ENCODE assay signal across 1 cellular context in genomic region chr10:49183596-49184542, GRCh38.
A peak's percentile ranks its signal among the peaks of the same experiment; 100 is the strongest.
TF ChIP-seq lines count a peak whose summit lies in the region.

No MANE protein-coding gene starts in this region.

TF ChIP-seq in K562, 482 proteins besides CTCF, POLR2A, EP300 and RAD21 (continued from another document and continues in another):
- TF ChIP-seq, protein P1, sequence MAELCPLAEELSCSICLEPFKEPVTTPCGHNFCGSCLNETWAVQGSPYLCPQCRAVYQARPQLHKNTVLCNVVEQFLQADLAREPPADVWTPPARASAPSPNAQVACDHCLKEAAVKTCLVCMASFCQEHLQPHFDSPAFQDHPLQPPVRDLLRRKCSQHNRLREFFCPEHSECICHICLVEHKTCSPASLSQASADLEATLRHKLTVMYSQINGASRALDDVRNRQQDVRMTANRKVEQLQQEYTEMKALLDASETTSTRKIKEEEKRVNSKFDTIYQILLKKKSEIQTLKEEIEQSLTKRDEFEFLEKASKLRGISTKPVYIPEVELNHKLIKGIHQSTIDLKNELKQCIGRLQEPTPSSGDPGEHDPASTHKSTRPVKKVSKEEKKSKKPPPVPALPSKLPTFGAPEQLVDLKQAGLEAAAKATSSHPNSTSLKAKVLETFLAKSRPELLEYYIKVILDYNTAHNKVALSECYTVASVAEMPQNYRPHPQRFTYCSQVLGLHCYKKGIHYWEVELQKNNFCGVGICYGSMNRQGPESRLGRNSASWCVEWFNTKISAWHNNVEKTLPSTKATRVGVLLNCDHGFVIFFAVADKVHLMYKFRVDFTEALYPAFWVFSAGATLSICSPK (IDR thresholded peaks at IDR 0.05; ENCODE audit: borderline replicate concordance) = no peak
- no peak for TF ChIP-seq SRSF3 (IDR thresholded peaks at IDR 0.05; ENCODE audit: insufficient read depth, low read length)
- TF ChIP-seq DPF2 (IDR thresholded peaks at IDR 0.05) = peak; percentile 95
- TF ChIP-seq SMAD2 (IDR thresholded peaks at IDR 0.05; ENCODE audit: low read depth, low read length) = no peak
- no peak for TF ChIP-seq ZNF764 (CRISPR knock-in tag; IDR thresholded peaks at IDR 0.05; ENCODE audit: low read depth)
- TF ChIP-seq, protein P2, sequence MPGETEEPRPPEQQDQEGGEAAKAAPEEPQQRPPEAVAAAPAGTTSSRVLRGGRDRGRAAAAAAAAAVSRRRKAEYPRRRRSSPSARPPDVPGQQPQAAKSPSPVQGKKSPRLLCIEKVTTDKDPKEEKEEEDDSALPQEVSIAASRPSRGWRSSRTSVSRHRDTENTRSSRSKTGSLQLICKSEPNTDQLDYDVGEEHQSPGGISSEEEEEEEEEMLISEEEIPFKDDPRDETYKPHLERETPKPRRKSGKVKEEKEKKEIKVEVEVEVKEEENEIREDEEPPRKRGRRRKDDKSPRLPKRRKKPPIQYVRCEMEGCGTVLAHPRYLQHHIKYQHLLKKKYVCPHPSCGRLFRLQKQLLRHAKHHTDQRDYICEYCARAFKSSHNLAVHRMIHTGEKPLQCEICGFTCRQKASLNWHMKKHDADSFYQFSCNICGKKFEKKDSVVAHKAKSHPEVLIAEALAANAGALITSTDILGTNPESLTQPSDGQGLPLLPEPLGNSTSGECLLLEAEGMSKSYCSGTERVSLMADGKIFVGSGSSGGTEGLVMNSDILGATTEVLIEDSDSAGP (CRISPR knock-in tag; IDR thresholded peaks at IDR 0.05) = no peak
- TF ChIP-seq ZKSCAN8 (CRISPR knock-in tag; IDR thresholded peaks at IDR 0.05) = 0 out of 2 replicates have a peak, but pooled peaks have one; percentile 24
- TF ChIP-seq ZNF511 (CRISPR knock-in tag; IDR thresholded peaks at IDR 0.05) = no peak
- TF ChIP-seq TAF1 (IDR thresholded peaks at IDR 0.05; ENCODE audit: control insufficient read depth, extremely low read depth, insufficient read depth, low read length, severe bottlenecking) = peak; percentile 55
- no peak for TF ChIP-seq ZNF79 (CRISPR knock-in tag; IDR thresholded peaks at IDR 0.05; ENCODE audit: low read depth)
- TF ChIP-seq CSDE1 (IDR thresholded peaks at IDR 0.05) = 0 out of 4 replicates have a peak, but pooled peaks of 1 of the 2 experiments have one; percentile 55
- TF ChIP-seq FOXP4 (CRISPR knock-in tag; IDR thresholded peaks at IDR 0.05; ENCODE audit: borderline replicate concordance) = no peak
- TF ChIP-seq, protein P3, sequence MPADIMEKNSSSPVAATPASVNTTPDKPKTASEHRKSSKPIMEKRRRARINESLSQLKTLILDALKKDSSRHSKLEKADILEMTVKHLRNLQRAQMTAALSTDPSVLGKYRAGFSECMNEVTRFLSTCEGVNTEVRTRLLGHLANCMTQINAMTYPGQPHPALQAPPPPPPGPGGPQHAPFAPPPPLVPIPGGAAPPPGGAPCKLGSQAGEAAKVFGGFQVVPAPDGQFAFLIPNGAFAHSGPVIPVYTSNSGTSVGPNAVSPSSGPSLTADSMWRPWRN (IDR thresholded peaks at IDR 0.05; ENCODE audit: low read depth) = peak; percentile 55; the same call in 1 of the 2 replicates
- 0 out of 2 replicates have a peak, but pooled peaks have one; percentile 9 for TF ChIP-seq ZNF253 (CRISPR knock-in tag; conservative IDR thresholded peaks at IDR 0.05)
- TF ChIP-seq, protein P4, sequence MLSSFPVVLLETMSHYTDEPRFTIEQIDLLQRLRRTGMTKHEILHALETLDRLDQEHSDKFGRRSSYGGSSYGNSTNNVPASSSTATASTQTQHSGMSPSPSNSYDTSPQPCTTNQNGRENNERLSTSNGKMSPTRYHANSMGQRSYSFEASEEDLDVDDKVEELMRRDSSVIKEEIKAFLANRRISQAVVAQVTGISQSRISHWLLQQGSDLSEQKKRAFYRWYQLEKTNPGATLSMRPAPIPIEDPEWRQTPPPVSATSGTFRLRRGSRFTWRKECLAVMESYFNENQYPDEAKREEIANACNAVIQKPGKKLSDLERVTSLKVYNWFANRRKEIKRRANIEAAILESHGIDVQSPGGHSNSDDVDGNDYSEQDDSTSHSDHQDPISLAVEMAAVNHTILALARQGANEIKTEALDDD (IDR thresholded peaks at IDR 0.05) = peak; percentile 46; the same call in 1 of the 2 replicates
- TF ChIP-seq ZNF274 (IDR thresholded peaks at IDR 0.05; ENCODE audit: borderline replicate concordance, low read depth, low read length) = no peak
- no peak for TF ChIP-seq NR2F6 (CRISPR knock-in tag; IDR thresholded peaks at IDR 0.05)
- no peak for TF ChIP-seq NR1H2 (CRISPR knock-in tag; IDR thresholded peaks at IDR 0.05)
- no peak for TF ChIP-seq ZSCAN29 (IDR thresholded peaks at IDR 0.05)
- peak; percentile 98 for TF ChIP-seq SPI1 (IDR thresholded peaks at IDR 0.05; ENCODE audit: borderline replicate concordance, low read depth, low read length)
- peak; percentile 95 for TF ChIP-seq ETV1 (tag; conservative IDR thresholded peaks at IDR 0.05; ENCODE audit: low read depth)
- TF ChIP-seq ZNF165 (CRISPR knock-in tag; IDR thresholded peaks at IDR 0.05; ENCODE audit: borderline replicate concordance) = no peak
- no peak for TF ChIP-seq TCF7L2 (IDR thresholded peaks at IDR 0.05; ENCODE audit: low read depth, low read length)
- TF ChIP-seq ZNF324 (CRISPR knock-in tag; IDR thresholded peaks at IDR 0.05) = no peak
- no peak for TF ChIP-seq ILF3 (IDR thresholded peaks at IDR 0.05; ENCODE audit: borderline replicate concordance)
- TF ChIP-seq CBX2 (IDR thresholded peaks at IDR 0.05; ENCODE audit: insufficient read depth, low read length, poor library complexity, severe bottlenecking) = no peak
- peak; percentile 58 for TF ChIP-seq NFE2 (IDR thresholded peaks at IDR 0.05; ENCODE audit: low read depth)
- no peak for TF ChIP-seq ZNF830 (CRISPR knock-in tag; IDR thresholded peaks at IDR 0.05)
- TF ChIP-seq ZC3H11A (IDR thresholded peaks at IDR 0.05; ENCODE audit: low read depth, low read length) = no peak
- TF ChIP-seq, protein P5, sequence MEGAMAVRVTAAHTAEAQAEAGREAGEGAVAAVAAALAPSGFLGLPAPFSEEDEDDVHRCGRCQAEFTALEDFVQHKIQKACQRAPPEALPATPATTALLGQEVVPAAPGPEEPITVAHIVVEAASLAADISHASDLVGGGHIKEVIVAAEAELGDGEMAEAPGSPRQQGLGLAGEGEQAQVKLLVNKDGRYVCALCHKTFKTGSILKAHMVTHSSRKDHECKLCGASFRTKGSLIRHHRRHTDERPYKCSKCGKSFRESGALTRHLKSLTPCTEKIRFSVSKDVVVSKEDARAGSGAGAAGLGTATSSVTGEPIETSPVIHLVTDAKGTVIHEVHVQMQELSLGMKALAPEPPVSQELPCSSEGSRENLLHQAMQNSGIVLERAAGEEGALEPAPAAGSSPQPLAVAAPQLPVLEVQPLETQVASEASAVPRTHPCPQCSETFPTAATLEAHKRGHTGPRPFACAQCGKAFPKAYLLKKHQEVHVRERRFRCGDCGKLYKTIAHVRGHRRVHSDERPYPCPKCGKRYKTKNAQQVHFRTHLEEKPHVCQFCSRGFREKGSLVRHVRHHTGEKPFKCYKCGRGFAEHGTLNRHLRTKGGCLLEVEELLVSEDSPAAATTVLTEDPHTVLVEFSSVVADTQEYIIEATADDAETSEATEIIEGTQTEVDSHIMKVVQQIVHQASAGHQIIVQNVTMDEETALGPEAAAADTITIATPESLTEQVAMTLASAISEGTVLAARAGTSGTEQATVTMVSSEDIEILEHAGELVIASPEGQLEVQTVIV (CRISPR knock-in tag; IDR thresholded peaks at IDR 0.05; ENCODE audit: borderline replicate concordance) = no peak
- 0 out of 2 replicates have a peak, but pooled peaks have one; percentile 11 for TF ChIP-seq HIVEP1 (CRISPR knock-in tag; IDR thresholded peaks at IDR 0.05)
- peak; percentile 85 for TF ChIP-seq ZNF584 (CRISPR knock-in tag; IDR thresholded peaks at IDR 0.05; ENCODE audit: low read depth)
- no peak for TF ChIP-seq ZKSCAN3 (CRISPR knock-in tag; IDR thresholded peaks at IDR 0.05)
- peak; percentile 67 for TF ChIP-seq FOXM1 (IDR thresholded peaks at IDR 0.05; ENCODE audit: low read depth)
- no peak for TF ChIP-seq FOXM1 (CRISPR knock-in tag; IDR thresholded peaks at IDR 0.05; ENCODE audit: low read depth)
- no peak; the same call in 1 of the 2 replicates for TF ChIP-seq ATF6 (CRISPR knock-in tag; IDR thresholded peaks at IDR 0.05)
- no peak for TF ChIP-seq BCL6 (CRISPR knock-in tag; IDR thresholded peaks at IDR 0.05)
- TF ChIP-seq POLR2B (IDR thresholded peaks at IDR 0.05; ENCODE audit: low read depth, partially characterized antibody) = no peak
- TF ChIP-seq ZNF224 (CRISPR knock-in tag; IDR thresholded peaks at IDR 0.05) = no peak
- TF ChIP-seq ZNF23 (CRISPR knock-in tag; IDR thresholded peaks at IDR 0.05) = no peak
- TF ChIP-seq NR3C1 (CRISPR knock-in tag; IDR thresholded peaks at IDR 0.05) = no peak
- TF ChIP-seq, protein P6, sequence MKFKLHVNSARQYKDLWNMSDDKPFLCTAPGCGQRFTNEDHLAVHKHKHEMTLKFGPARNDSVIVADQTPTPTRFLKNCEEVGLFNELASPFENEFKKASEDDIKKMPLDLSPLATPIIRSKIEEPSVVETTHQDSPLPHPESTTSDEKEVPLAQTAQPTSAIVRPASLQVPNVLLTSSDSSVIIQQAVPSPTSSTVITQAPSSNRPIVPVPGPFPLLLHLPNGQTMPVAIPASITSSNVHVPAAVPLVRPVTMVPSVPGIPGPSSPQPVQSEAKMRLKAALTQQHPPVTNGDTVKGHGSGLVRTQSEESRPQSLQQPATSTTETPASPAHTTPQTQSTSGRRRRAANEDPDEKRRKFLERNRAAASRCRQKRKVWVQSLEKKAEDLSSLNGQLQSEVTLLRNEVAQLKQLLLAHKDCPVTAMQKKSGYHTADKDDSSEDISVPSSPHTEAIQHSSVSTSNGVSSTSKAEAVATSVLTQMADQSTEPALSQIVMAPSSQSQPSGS (CRISPR knock-in tag; IDR thresholded peaks at IDR 0.05) = no peak
- no peak for TF ChIP-seq CGGBP1 (CRISPR knock-in tag; IDR thresholded peaks at IDR 0.05)
- peak; percentile 40; the same call in 1 of the 2 replicates for TF ChIP-seq MAX (CRISPR knock-in tag; IDR thresholded peaks at IDR 0.05)
- TF ChIP-seq, protein P7, sequence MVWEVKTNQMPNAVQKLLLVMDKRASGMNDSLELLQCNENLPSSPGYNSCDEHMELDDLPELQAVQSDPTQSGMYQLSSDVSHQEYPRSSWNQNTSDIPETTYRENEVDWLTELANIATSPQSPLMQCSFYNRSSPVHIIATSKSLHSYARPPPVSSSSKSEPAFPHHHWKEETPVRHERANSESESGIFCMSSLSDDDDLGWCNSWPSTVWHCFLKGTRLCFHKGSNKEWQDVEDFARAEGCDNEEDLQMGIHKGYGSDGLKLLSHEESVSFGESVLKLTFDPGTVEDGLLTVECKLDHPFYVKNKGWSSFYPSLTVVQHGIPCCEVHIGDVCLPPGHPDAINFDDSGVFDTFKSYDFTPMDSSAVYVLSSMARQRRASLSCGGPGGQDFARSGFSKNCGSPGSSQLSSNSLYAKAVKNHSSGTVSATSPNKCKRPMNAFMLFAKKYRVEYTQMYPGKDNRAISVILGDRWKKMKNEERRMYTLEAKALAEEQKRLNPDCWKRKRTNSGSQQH (CRISPR knock-in tag; IDR thresholded peaks at IDR 0.05) = no peak
